ENCODE assay signal across 17 cellular contexts in the genomic region with DNA sequence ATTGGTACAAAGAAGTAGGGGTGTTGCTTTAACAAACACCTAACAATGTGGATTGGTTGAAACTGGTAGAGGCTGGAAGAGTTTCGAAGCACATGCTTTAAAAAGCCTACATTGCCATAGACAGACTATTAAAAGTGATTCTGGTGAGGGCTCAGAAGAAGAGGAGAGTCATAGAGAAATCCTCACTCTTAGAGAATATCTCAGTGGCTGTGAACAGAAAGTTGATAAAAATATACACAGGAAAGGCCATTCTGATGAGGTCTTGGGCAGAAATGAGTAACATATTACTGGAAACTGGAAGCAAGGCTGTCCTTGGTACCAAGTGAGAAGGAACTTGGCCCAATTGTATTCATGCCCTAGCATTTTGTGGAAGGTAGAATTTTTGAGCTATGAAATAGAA.
DNase-seq lines count a peak whose midpoint lies in the region; ATAC-seq and TF ChIP-seq lines count a peak whose summit lies in the region.
"Had no signal": no experiment of that assay in that cellular context is flagged by ENCODE, and none has a peak within 500 bp of the region (broad histone marks: within the 10 kb centered on the region; RNA-seq: fewer than 3 reads in every experiment).

No MANE protein-coding gene starts in this region.

- no peaks in the 10 kb centered on the region for H3K4me1 Mint-ChIP-seq in CD4-positive, alpha-beta memory T cell

- POLR2A ChIA-PET in CD4-positive, alpha-beta memory T cell (lab: Charles Lee; ENCODE audit: partially characterized antibody), result no interaction called here

- no peaks in the 10 kb centered on the region for H3K36me3 Mint-ChIP-seq in CD4-positive, alpha-beta memory T cell

- H3K4me3 Mint-ChIP-seq in CD4-positive, alpha-beta memory T cell, result no peak overlapping the region

- intact Hi-C loops in left cardiac atrium (cut with DNase I) (no loop called here), mucosa of descending colon (cut with DNase I, micrococcal nuclease) (no loop called here)
- intact Hi-C loops in CD4-positive, alpha-beta memory T cell (cut with micrococcal nuclease), result no loop called here

- H3K27ac ChIP-seq in CD4-positive, alpha-beta memory T cell (ENCODE audit: low read depth, low read length), result no peak overlapping the region
- H3K27ac ChIP-seq: HL-60, SJCRH30, vagina, VCaP had no signal

- no peaks in the 10 kb centered on the region for H3K27me3 Mint-ChIP-seq in CD4-positive, alpha-beta memory T cell

- H3K4me1 ChIP-seq in CD4-positive, alpha-beta memory T cell (ENCODE audit: insufficient read depth, low read length), result no peaks in the 10 kb centered on the region
- H3K4me1 ChIP-seq in mucosa of descending colon (ENCODE audit: low read depth), result no peaks in the 10 kb centered on the region
- H3K4me1 ChIP-seq: vagina had no signal

- no peaks in the 10 kb centered on the region for H3K36me3 ChIP-seq in CD4-positive, alpha-beta memory T cell (ENCODE audit: insufficient read depth, low read length)
- H3K36me3 ChIP-seq in mucosa of descending colon (ENCODE audit: low read depth), result no peaks in the 10 kb centered on the region
- H3K36me3 ChIP-seq: SJCRH30, vagina had no signal

- peaks cover 0 to 3% (median 0%) of the 10 kb centered on the region in 8 donors for H3K9me3 Mint-ChIP-seq in CD4-positive, alpha-beta memory T cell

- TF ChIP-seq CTCF in mucosa of descending colon (IDR thresholded peaks at IDR 0.05), result no peak

- H3K4me3 ChIP-seq in CD4-positive, alpha-beta memory T cell (ENCODE audit: low read length in 2 of 2), result no peak overlapping the region
- no peak overlapping the region for H3K4me3 ChIP-seq in mucosa of descending colon
- H3K4me3 ChIP-seq: SJCRH30, vagina had no signal

- DNase-seq in NCI-H1436 treated with DMSO at 0.1 percent for 48 hours (lab: John Stamatoyannopoulos, UW) (no peak), left cardiac atrium (no peak), mucosa of descending colon (no peak)
- DNase-seq in CD4-positive, alpha-beta memory T cell, result no peak
- DNase-seq: activated naive CD4-positive, alpha-beta T cell treated with anti-CD3 and anti-CD28 coated beads, Interleukin-2, amount 50 U/mL, for 16 hours; COR-L47; GF-D8; kidney glomerular epithelial cell; NCI-H2081; SJCRH30 had no signal

- no peaks in the 10 kb centered on the region for H3K9me3 ChIP-seq in CD4-positive, alpha-beta memory T cell (ENCODE audit: control insufficient read depth in 1 of 2, low read length in 2 of 2)
- H3K9me3 ChIP-seq in mucosa of descending colon, result no peaks in the 10 kb centered on the region
- H3K9me3 ChIP-seq: SJCRH30, vagina had no signal

- no peak overlapping the region for H3K27ac Mint-ChIP-seq in CD4-positive, alpha-beta memory T cell

- CTCF ChIA-PET in CD4-positive, alpha-beta memory T cell (lab: Charles Lee; ENCODE audit: partially characterized antibody), result no interaction called here

- ATAC-seq in GM18502 (IDR thresholded peaks at IDR 0.05; ENCODE audit: poor library complexity, unreplicated experiment), result peak; percentile 85
- ATAC-seq in GM19468 (IDR thresholded peaks at IDR 0.05; ENCODE audit: extremely low read depth, unreplicated experiment), result peak; percentile 43
- ATAC-seq in HG02798 (IDR thresholded peaks at IDR 0.05; ENCODE audit: poor library complexity, unreplicated experiment), result peak; percentile 78
- ATAC-seq in HG03378 (IDR thresholded peaks at IDR 0.05; ENCODE audit: unreplicated experiment), result peak; percentile 85
- ATAC-seq in left cardiac atrium, result no peak
- no peak for ATAC-seq in mucosa of descending colon

- no peaks in the 10 kb centered on the region for H3K27me3 ChIP-seq in CD4-positive, alpha-beta memory T cell (ENCODE audit: insufficient read depth, low read length)
- H3K27me3 ChIP-seq: SJCRH30, vagina had no signal

Comparison
In these comparisons a context has a peak if more than half of its experiments do, and no peak if none do; other contexts are left out.
1. ATAC-seq: peak in GM18502 (single experiment), GM19468 (single experiment), HG02798 (single experiment) and HG03378 (single experiment); none in left cardiac atrium (0 of 2) and mucosa of descending colon (single experiment).